Comparison of ENCODE assay signal across 8 cellular contexts in genomic region chrX:44872817-44873414, GRCh38. TPM values are rescaled to one million over a fixed set of nuclear protein-coding genes. Genes with fewer than 3 reads are reported as not detected.
DNase-seq lines count a peak whose midpoint lies in the region; ATAC-seq, FAIRE-seq and TF ChIP-seq lines count a peak whose summit lies in the region.

Gene KDM6A, plus strand, starts transcription at chrX:44873188. Its CDS starts 364 bp downstream, at chrX:44873552.

- peak within 1 kb of the TSS; percentile 86 for H3K27ac Mint-ChIP-seq in Calu3 (ENCODE audit: unreplicated experiment)

- H3K9me3 Mint-ChIP-seq in Calu3 (ENCODE audit: low read depth, unreplicated experiment), result no peaks in the 10 kb centered on the region

- H3K36me3 ChIP-seq in HUES64 (ENCODE audit: insufficient read depth, low read length) (peaks cover 3% of the 10 kb centered on the region; the same call in 1 of the 2 replicates), OCI-LY1 (ENCODE audit: insufficient read depth, low read length) (peaks cover 13% of the 10 kb centered on the region), endothelial cell of umbilical vein (ENCODE audit: control insufficient read depth in 2 of 2, extremely low read depth in 1 of 2, insufficient read depth in 2 of 2, low read length in 2 of 2) (no peaks in the 10 kb centered on the region)

- H3K9ac ChIP-seq in HUES64 (ENCODE audit: low read depth, low read length) (peak within 1 kb of the TSS; percentile 89), OCI-LY1 (ENCODE audit: low read length) (peak within 1 kb of the TSS; percentile 91), endothelial cell of umbilical vein (replicated peaks; ENCODE audit: extremely low read depth, insufficient read depth, low read length) (peak within 1 kb of the TSS; percentile 94)

- H3K27me3 ChIP-seq in HUES64 (ENCODE audit: insufficient read depth, low read length) (no peaks in the 10 kb centered on the region), OCI-LY1 (ENCODE audit: insufficient read depth, low read length) (no peaks in the 10 kb centered on the region), endothelial cell of umbilical vein (ENCODE audit: control insufficient read depth in 2 of 2, insufficient read depth in 2 of 2, low read length in 2 of 2) (no peaks in the 10 kb centered on the region)

- no peak for TF ChIP-seq POLR2A in endothelial cell of umbilical vein (IDR thresholded peaks at IDR 0.05; ENCODE audit: low read depth, low read length)

- peak within 1 kb of the TSS; percentile 73 for H3K4me3 Mint-ChIP-seq in Calu3 (ENCODE audit: low read depth, unreplicated experiment)

- H3K79me2 ChIP-seq in OCI-LY1 (ENCODE audit: insufficient read depth, low read length) (peaks cover 47% of the 10 kb centered on the region), endothelial cell of umbilical vein (ENCODE audit: control insufficient read depth, insufficient read depth, low read length) (peaks cover 40% of the 10 kb centered on the region)

- WGBS in HUES64, result under 1% methylated on average over 56 of the region's 61 CpGs

- DNase-seq in Calu3 (peak; percentile 98), activated T-cell treated with anti-CD3 and anti-CD28 coated beads for 1 hour (ENCODE audit: low read depth) (peak; percentile 94), endothelial cell of umbilical vein (ENCODE audit: low read depth, low spot score) (peak; percentile 96), midbrain (lab: John Stamatoyannopoulos, UW) (peak; percentile 98)
- DNase-seq in stimulated activated CD8-positive, alpha-beta memory T cell treated with anti-CD3 and anti-CD28 coated beads, Interleukin-2, amount 100 ng/mL, for 1 hour (ENCODE audit: low read depth in 2 of 2), result peak; percentile 93 to 99

- POLR2A ChIA-PET in endothelial cell of umbilical vein (lab: Charles Lee), result interaction anchor here (0.6 to 0.9 kb wide), 3 partner anchors 85 to 585 kb away, joined by 3 to 12 read pairs (median 5); no protein-coding TSS in a partner anchor

- H4K20me1 ChIP-seq in OCI-LY1 (ENCODE audit: insufficient read depth, low read length), result no peaks in the 10 kb centered on the region
- H4K20me1 ChIP-seq in endothelial cell of umbilical vein (replicated peaks; ENCODE audit: control insufficient read depth, extremely low read depth, insufficient read depth, low read length), result no peaks in the 10 kb centered on the region

- no TSS peak for BruUV-seq in Calu3 (replicated peaks; lab: Mats Ljungman, UMichigan)
- no TSS peak for BruUV-seq in endothelial cell of umbilical vein (replicated peaks; lab: Mats Ljungman, UMichigan)

- H3K4me3 ChIP-seq in HUES64 (ENCODE audit: low read length) (peak within 1 kb of the TSS; percentile 85), OCI-LY1 (ENCODE audit: low read depth, low read length, poor library complexity, severe bottlenecking) (peak within 1 kb of the TSS; percentile 89), endothelial cell of umbilical vein (replicated peaks in 1 of 3; ENCODE audit: insufficient read depth in 1 of 3, low read depth in 1 of 3, low read length in 3 of 3) (peak within 1 kb of the TSS; percentile 75 to 96 (median 88))

- TF ChIP-seq CTCF in Calu3 (IDR thresholded peaks at IDR 0.05; ENCODE audit: unreplicated experiment), result no peak
- TF ChIP-seq CTCF in OCI-LY1 (IDR thresholded peaks at IDR 0.05; ENCODE audit: low read length), result no peak
- no peak for TF ChIP-seq CTCF in endothelial cell of umbilical vein (IDR thresholded peaks at IDR 0.05; ENCODE audit: extremely low read depth in 1 of 2, insufficient read depth in 1 of 2, low read depth in 1 of 2, low read length in 2 of 2)

- peaks cover 45% of the 10 kb centered on the region for H3K36me3 Mint-ChIP-seq in Calu3 (ENCODE audit: insufficient read depth, unreplicated experiment)

- CTCF ChIA-PET in Calu3 (lab: Charles Lee) (interaction anchor here (0.6 to 0.9 kb wide), 7 partner anchors 42 to 538 kb away, joined by 3 to 9 read pairs (median 3); no protein-coding TSS in a partner anchor), endothelial cell of umbilical vein (lab: Charles Lee) (interaction anchor here (0.6 to 1.1 kb wide), 2 partner anchors 166 to 197 kb away, joined by 3 to 6 read pairs; no protein-coding TSS in a partner anchor)

- H3K4me1 ChIP-seq in HUES64 (ENCODE audit: insufficient read depth, low read length) (no peaks in the 10 kb centered on the region), OCI-LY1 (ENCODE audit: insufficient read depth, low read length, severe bottlenecking) (peaks cover 18% of the 10 kb centered on the region), endothelial cell of umbilical vein (ENCODE audit: control insufficient read depth, extremely low read depth, insufficient read depth, low read length) (peaks cover 6% of the 10 kb centered on the region)

- H2AFZ ChIP-seq in OCI-LY1 (ENCODE audit: low read length), result no peak within 1 kb of the TSS
- H2AFZ ChIP-seq in endothelial cell of umbilical vein (ENCODE audit: low read depth, low read length), result peak within 1 kb of the TSS; percentile 49

- FAIRE-seq in endothelial cell of umbilical vein (lab: Jason Lieb, UNC), result peak; percentile 92

- H3K4me2 ChIP-seq in OCI-LY1 (ENCODE audit: low read length) (peak within 1 kb of the TSS; percentile 89), endothelial cell of umbilical vein (ENCODE audit: insufficient read depth, low read length) (peak within 1 kb of the TSS; percentile 91)

- H3F3A ChIP-seq in OCI-LY1 (ENCODE audit: insufficient read depth, low read length), result no peaks in the 10 kb centered on the region

- peak; percentile 84 for ATAC-seq in GM21447 (IDR thresholded peaks at IDR 0.05; ENCODE audit: unreplicated experiment)

- H3K9me3 ChIP-seq in HUES64 (ENCODE audit: insufficient read depth, low read depth, low read length) (no peaks in the 10 kb centered on the region), OCI-LY1 (ENCODE audit: low read length) (no peaks in the 10 kb centered on the region), endothelial cell of umbilical vein (replicated peaks; ENCODE audit: control insufficient read depth, insufficient read depth, low read length) (no peaks in the 10 kb centered on the region)

- intact Hi-C loops in Calu3 (cut with micrococcal nuclease; ENCODE audit: unreplicated experiment) (loop anchor here (2.0 to 5.0 kb wide), 2 partner anchors 42 to 199 kb away; no protein-coding TSS in a partner anchor), endothelial cell of umbilical vein (cut with micrococcal nuclease) (loop anchor here (1.0 to 10.0 kb wide), 6 partner anchors 74 to 899 kb away; partner anchors contain the start of genes FUNDC1 and NDP)

- H3K4me1 Mint-ChIP-seq in Calu3 (ENCODE audit: low read depth, unreplicated experiment), result no peaks in the 10 kb centered on the region

- no peaks in the 10 kb centered on the region for H3K9me2 ChIP-seq in OCI-LY1 (ENCODE audit: low read depth, low read length)

- dilution Hi-C loops in endothelial cell of umbilical vein (cut with MboI; ENCODE audit: extremely low pct_ligation_motif_present, low sequenced_read_pairs), result no loop called here

- H3K27ac ChIP-seq in HUES64 (ENCODE audit: low read depth, low read length) (peak within 1 kb of the TSS; percentile 96), OCI-LY1 (ENCODE audit: low read depth, low read length, poor library complexity, severe bottlenecking) (peak within 1 kb of the TSS; percentile 81), endothelial cell of umbilical vein (ENCODE audit: insufficient read depth, low read depth, low read length) (peak within 1 kb of the TSS; percentile 80)

- H3K27me3 Mint-ChIP-seq in Calu3 (ENCODE audit: unreplicated experiment), result no peaks in the 10 kb centered on the region

- no peaks in the 10 kb centered on the region for H3K9me1 ChIP-seq in endothelial cell of umbilical vein (replicated peaks; ENCODE audit: control insufficient read depth, extremely low read depth, insufficient read depth, low read length)

TF ChIP-seq in endothelial cell of umbilical vein, 7 proteins besides CTCF, POLR2A, EP300 and RAD21:
- TF ChIP-seq MAX (IDR thresholded peaks at IDR 0.05; ENCODE audit: insufficient read depth, insufficient read length) (peak; percentile 91), POLR2AphosphoS5 (IDR thresholded peaks at IDR 0.05; ENCODE audit: insufficient read depth, low read depth, low read length) (peak; percentile 33), FOS (IDR thresholded peaks at IDR 0.05; ENCODE audit: borderline replicate concordance, insufficient read depth, low read length) (no peak), GATA2 (IDR thresholded peaks at IDR 0.05; ENCODE audit: insufficient read depth, insufficient read length, low read depth, low read length) (no peak)

RNA-seq across cellular contexts. Expression of gene KDM6A, which starts in this region (rescaled TPM):
- total RNA-seq in Calu3 (2022), result 40.4 and 42.8 TPM in 2 replicates
- 29.9 TPM for polyA plus RNA-seq in HUES64 (2013, experiment 1 of 2)
- polyA plus RNA-seq in HUES64 (2013, experiment 2 of 2), result 28.0 TPM
- 16.1 and 20.6 TPM in 2 replicates for total RNA-seq in endothelial cell of umbilical vein
- polyA plus RNA-seq in endothelial cell of umbilical vein, result 8.5 and 9.0 TPM in 2 replicates
- 7.0 and 8.9 TPM in 2 replicates for polyA plus RNA-seq in endothelial cell of umbilical vein (2011; cell fraction: cytosol; rRNA removed)
- 33.7 and 41.3 TPM in 2 replicates for polyA plus RNA-seq in endothelial cell of umbilical vein (2011; cell fraction: nucleus; rRNA removed)
- polyA plus RNA-seq in endothelial cell of umbilical vein (2012), result 7.4 and 9.8 TPM in 2 replicates
- 37.4 and 47.2 TPM in 2 replicates for polyA minus RNA-seq in endothelial cell of umbilical vein
- 29.2 TPM for polyA minus RNA-seq in endothelial cell of umbilical vein (2011; cell fraction: cytosol; rRNA and poly(A)+ RNA removed)
- 71.6 and 94.4 TPM in 2 replicates for polyA minus RNA-seq in endothelial cell of umbilical vein (2011; cell fraction: nucleus; rRNA and poly(A)+ RNA removed)

Comparison
In these comparisons a context has a peak if more than half of its experiments do, and no peak if none do; other contexts are left out.
1. Peak in every context shown above with its lines: DNase-seq, ATAC-seq, H3K4me3 ChIP-seq and H3K27ac ChIP-seq.